In the genomic region with DNA sequence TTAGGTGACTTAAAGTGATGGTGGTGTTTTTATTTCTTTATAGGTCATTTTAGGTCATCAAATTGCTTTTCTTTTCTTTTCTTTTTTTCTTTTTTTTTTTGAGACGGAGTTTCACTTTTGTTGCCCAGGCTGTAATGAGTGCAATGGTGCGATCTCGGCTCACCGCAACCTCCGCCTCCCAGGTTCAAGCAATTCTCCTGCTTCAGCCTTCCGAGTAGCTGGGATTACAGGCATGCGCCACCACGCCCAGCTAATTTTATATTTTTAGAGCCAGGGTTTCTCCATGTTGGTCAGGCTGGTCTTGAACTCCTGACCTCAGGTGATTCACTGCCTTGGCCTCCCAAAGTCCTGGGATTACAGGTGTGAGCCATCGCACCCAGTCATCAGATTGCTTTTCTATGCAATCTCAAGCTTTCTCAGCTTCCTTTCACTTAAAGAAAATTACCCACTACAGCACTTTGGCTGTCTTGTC, we compare ENCODE assay signal across 8 cellular contexts. TPM values are rescaled to one million over a fixed set of nuclear protein-coding genes. Genes with fewer than 3 reads are reported as not detected.
DNase-seq lines count a peak whose midpoint lies in the region; ATAC-seq, FAIRE-seq and TF ChIP-seq lines count a peak whose summit lies in the region.
"Not testable (repeated sequence)": the region's sequence is repeated elsewhere in the genome, so short reads cannot be mapped to it uniquely, and the experiment has no call there.

No MANE protein-coding gene starts in this region.

- WGBS in SK-N-SH (ENCODE audit: low lambda C conversion rate) = 93% methylated on average over 9 of the region's 9 CpGs
- 98% methylated on average over 6 of the region's 9 CpGs for WGBS in GM12878 (ENCODE audit: insufficient coverage, insufficient replicate concordance, low lambda C conversion rate, missing lambda C conversion rate)

- TF ChIP-seq CTCF in SK-N-SH (IDR thresholded peaks at IDR 0.05); GM12878 (IDR thresholded peaks at IDR 0.05 in 2 of 3, conservative IDR thresholded peaks at IDR 0.05 in 1 of 3; ENCODE audit: control insufficient read depth in 2 of 3, extremely low read depth in 1 of 3, insufficient read depth in 1 of 3, low read depth in 3 of 3, low read length in 3 of 3); fibroblast of lung (conservative IDR thresholded peaks at IDR 0.05 in 1 of 2, IDR thresholded peaks at IDR 0.05 in 1 of 2; ENCODE audit: low read depth in 1 of 2, low read length in 2 of 2): not testable (repeated sequence)

- H3K9me3 Mint-ChIP-seq in CD4-positive, alpha-beta memory T cell; activated T-cell treated with anti-CD3 and anti-CD28 coated beads, Interleukin-2, amount 50 U/mL, for 24 hours; naive thymus-derived CD4-positive, alpha-beta T cell: not testable (repeated sequence)

- not testable (repeated sequence) for FAIRE-seq in GM12878 (lab: Jason Lieb, UNC)

- RAD21 ChIA-PET in GM12878 (lab: Charles Lee; ENCODE audit: unreplicated experiment) = interaction anchor here (0.6 to 2.0 kb wide), 2 partner anchors 14 to 60 kb away, joined by 4 to 6 read pairs; no protein-coding TSS in a partner anchor

- DNase-seq in CD4-positive, alpha-beta memory T cell; SK-N-SH; activated T-cell treated with anti-CD3 and anti-CD28 coated beads, Interleukin-2, amount 50 U/mL, for 24 hours; GM12878 (ENCODE audit: low read depth, low spot score); naive thymus-derived CD4-positive, alpha-beta T cell: not testable (repeated sequence)
- DNase-seq in HT1080 (ENCODE audit: low read depth) = peak; percentile 79
- DNase-seq in fibroblast of lung (ENCODE audit: low read depth in 2 of 2) = peak in 1 of 2 donors; percentile 33

- not testable (repeated sequence) for BruUV-seq in GM12878 (replicated peaks; lab: Mats Ljungman, UMichigan)

- not testable (repeated sequence) for H3K9ac ChIP-seq in SK-N-SH; GM12878 (ENCODE audit: control insufficient read depth, insufficient read depth, low read length); fibroblast of lung (ENCODE audit: insufficient read depth, low read length); skeletal muscle satellite cell (ENCODE audit: low read depth, low read length)

- CTCF ChIA-PET in CD4-positive, alpha-beta memory T cell (lab: Charles Lee; ENCODE audit: partially characterized antibody) = interaction anchor here (0.7 kb wide), 1 partner anchor 17 kb away, joined by 3 read pairs; no protein-coding TSS in a partner anchor
- CTCF ChIA-PET in SK-N-SH (lab: Yijun Ruan, JAX); naive thymus-derived CD4-positive, alpha-beta T cell (lab: Charles Lee): not testable (repeated sequence)
- CTCF ChIA-PET in GM12878 (lab: Yijun Ruan, JAX) = interaction anchor here (1.0 to 2.5 kb wide), 4 partner anchors 8 to 59 kb away, joined by 3 to 11 read pairs (median 4); no protein-coding TSS in a partner anchor

- not testable (repeated sequence) for H3K36me3 ChIP-seq in CD4-positive, alpha-beta memory T cell (ENCODE audit: insufficient read depth, low read length); GM12878 (ENCODE audit: control insufficient read depth in 2 of 2, insufficient read depth in 2 of 2, low read length in 1 of 2); fibroblast of lung (ENCODE audit: control insufficient read depth, insufficient read depth, low read length); naive thymus-derived CD4-positive, alpha-beta T cell (ENCODE audit: control insufficient read depth in 2 of 3, insufficient read depth in 3 of 3, low read length in 3 of 3)
- H3K36me3 ChIP-seq in SK-N-SH (replicated peaks in 1 of 2; ENCODE audit: control insufficient read depth in 1 of 2, insufficient read depth in 2 of 2, low read length in 1 of 2) = peaks cover 27 to 51% of the 10 kb centered on the region in 2 experiments
- H3K36me3 ChIP-seq in skeletal muscle satellite cell (ENCODE audit: insufficient read depth, low read length) = peaks cover 11% of the 10 kb centered on the region

- not testable (repeated sequence) for H3K9me2 ChIP-seq in SK-N-SH

- peak overlapping the region; percentile 13 to 71 (median 43) for H3K4me3 Mint-ChIP-seq in CD4-positive, alpha-beta memory T cell
- H3K4me3 Mint-ChIP-seq in activated T-cell treated with anti-CD3 and anti-CD28 coated beads, Interleukin-2, amount 50 U/mL, for 24 hours = peak overlapping the region; percentile 6
- peak overlapping the region in 9 of 10 donors; percentile 26 to 93 (median 33) for H3K4me3 Mint-ChIP-seq in naive thymus-derived CD4-positive, alpha-beta T cell

- H3K27ac Mint-ChIP-seq in CD4-positive, alpha-beta memory T cell = peak overlapping the region in 6 of 7 donors; percentile 15 to 72 (median 38)
- H3K27ac Mint-ChIP-seq in activated T-cell treated with anti-CD3 and anti-CD28 coated beads, Interleukin-2, amount 50 U/mL, for 24 hours = peak overlapping the region; percentile 84
- peak overlapping the region in 4 of 9 donors; percentile 9 to 87 (median 19) for H3K27ac Mint-ChIP-seq in naive thymus-derived CD4-positive, alpha-beta T cell

- H3K4me1 ChIP-seq in CD4-positive, alpha-beta memory T cell (ENCODE audit: insufficient read depth, low read length) = peaks cover 94% of the 10 kb centered on the region
- H3K4me1 ChIP-seq in SK-N-SH (ENCODE audit: control insufficient read depth in 1 of 2, insufficient read depth in 2 of 2, low read depth in 1 of 2, low read length in 1 of 2) (peaks cover 6 to 22% of the 10 kb centered on the region in 2 experiments; a peak in 3 of 4 replicates), skeletal muscle satellite cell (ENCODE audit: control insufficient read depth, insufficient read depth, low read length) (peaks cover 30% of the 10 kb centered on the region)
- not testable (repeated sequence) for H3K4me1 ChIP-seq in GM12878 (ENCODE audit: control insufficient read depth, insufficient read depth, low read length); fibroblast of lung (ENCODE audit: control insufficient read depth, extremely low read depth, insufficient read depth, low read length)
- peaks cover 67 to 74% of the 10 kb centered on the region in 2 donors for H3K4me1 ChIP-seq in naive thymus-derived CD4-positive, alpha-beta T cell (ENCODE audit: control insufficient read depth in 2 of 2, insufficient read depth in 2 of 2, low read length in 2 of 2)

- intact Hi-C loops in CD4-positive, alpha-beta memory T cell (cut with micrococcal nuclease) = loop anchor here (2.0 kb wide), 1 partner anchor 16 kb away; no protein-coding TSS in a partner anchor
- intact Hi-C loops in GM12878 (cut with micrococcal nuclease; ENCODE audit: unreplicated experiment) = not testable (repeated sequence)
- intact Hi-C loops in naive thymus-derived CD4-positive, alpha-beta T cell (cut with micrococcal nuclease) = loop anchor here in 1 of 2 donors (1.0 kb wide), 2 partner anchors 8 to 13 kb away; no protein-coding TSS in a partner anchor

- not testable (repeated sequence) for H3K27ac ChIP-seq in CD4-positive, alpha-beta memory T cell (ENCODE audit: low read depth, low read length); GM12878 (ENCODE audit: control insufficient read depth, insufficient read depth); naive thymus-derived CD4-positive, alpha-beta T cell (ENCODE audit: low read depth, low read length)
- peak overlapping the region in 1 of 2 experiments; percentile 3; a peak in 1 of 4 replicates for H3K27ac ChIP-seq in SK-N-SH (ENCODE audit: low read depth in 2 of 2, low read length in 1 of 2)
- peak overlapping the region; percentile 4 for H3K27ac ChIP-seq in fibroblast of lung (ENCODE audit: insufficient read depth, low read length)

- not testable (repeated sequence) for H3K4me3 ChIP-seq in CD4-positive, alpha-beta memory T cell (ENCODE audit: low read length in 2 of 2); SK-N-SH (ENCODE audit: low read depth in 2 of 2, low read length in 1 of 2); GM12878; fibroblast of lung (replicated peaks in 1 of 4; ENCODE audit: control extremely low read depth in 1 of 4, insufficient read depth in 1 of 4, low read depth in 3 of 4, low read length in 4 of 4); naive thymus-derived CD4-positive, alpha-beta T cell (ENCODE audit: low read length); skeletal muscle satellite cell (ENCODE audit: low read length)

- TF ChIP-seq POLR2A in GM12878 (IDR thresholded peaks at IDR 0.05; ENCODE audit: low read depth, low read length) = not testable (repeated sequence)

- not testable (repeated sequence) for TF ChIP-seq EP300 in SK-N-SH (IDR thresholded peaks at IDR 0.05; ENCODE audit: borderline replicate concordance in 1 of 2, low read depth in 1 of 2, low read length in 1 of 2); GM12878 (IDR thresholded peaks at IDR 0.05; ENCODE audit: borderline replicate concordance in 1 of 2, control insufficient read depth in 1 of 2, low read depth in 2 of 2, low read length in 2 of 2)

- POLR2A ChIA-PET in CD4-positive, alpha-beta memory T cell (lab: Charles Lee; ENCODE audit: partially characterized antibody) = interaction anchor here (0.6 to 11.0 kb wide), 4 partner anchors 11 to 30 kb away, joined by 3 to 114 read pairs (median 8); a partner anchor contains a TSS
- POLR2A ChIA-PET in SK-N-SH (lab: Yijun Ruan, JAX) = not testable (repeated sequence)
- POLR2A ChIA-PET in GM12878 (lab: Charles Lee) = interaction anchor here (0.6 kb wide), 1 partner anchor 734 kb away, joined by 3 read pairs; no protein-coding TSS in a partner anchor
- POLR2A ChIA-PET in naive thymus-derived CD4-positive, alpha-beta T cell (lab: Charles Lee) = interaction anchor here (1.4 to 1.9 kb wide), 3 partner anchors 13 to 31 kb away, joined by 3 to 6 read pairs (median 3); a partner anchor contains a TSS

- H4K20me1 ChIP-seq in SK-N-SH (ENCODE audit: insufficient read depth) = peaks cover 100% of the 10 kb centered on the region
- H4K20me1 ChIP-seq in GM12878 (ENCODE audit: control insufficient read depth, insufficient read depth) = not testable (repeated sequence)
- peaks cover 19% of the 10 kb centered on the region for H4K20me1 ChIP-seq in fibroblast of lung (ENCODE audit: control insufficient read depth, extremely low read depth, insufficient read depth, low read length)

- not testable (repeated sequence) for H2AFZ ChIP-seq in SK-N-SH (ENCODE audit: low read depth); GM12878 (ENCODE audit: control insufficient read depth, low read depth, low read length); fibroblast of lung (ENCODE audit: low read length)

- SMC1A ChIA-PET in GM12878 (lab: Charles Lee; ENCODE audit: uncharacterized antibody, unreplicated experiment) = interaction anchor here (0.6 to 7.6 kb wide), 4 partner anchors 8 to 15 kb away, joined by 3 to 54 read pairs (median 4); a partner anchor contains a TSS

- H3K27me3 ChIP-seq in CD4-positive, alpha-beta memory T cell (ENCODE audit: insufficient read depth, low read length); SK-N-SH (ENCODE audit: insufficient read depth); GM12878 (replicated peaks in 1 of 2; ENCODE audit: control insufficient read depth in 2 of 2, insufficient read depth in 2 of 2, low read length in 1 of 2); fibroblast of lung (ENCODE audit: control insufficient read depth, insufficient read depth, low read length); naive thymus-derived CD4-positive, alpha-beta T cell (ENCODE audit: control insufficient read depth in 2 of 2, insufficient read depth in 2 of 2, low read length in 2 of 2); skeletal muscle satellite cell (ENCODE audit: control insufficient read depth, insufficient read depth, low read length): not testable (repeated sequence)

- not testable (repeated sequence) for H3K27me3 Mint-ChIP-seq in CD4-positive, alpha-beta memory T cell; activated T-cell treated with anti-CD3 and anti-CD28 coated beads, Interleukin-2, amount 50 U/mL, for 24 hours; naive thymus-derived CD4-positive, alpha-beta T cell

- TF ChIP-seq RAD21 in SK-N-SH (IDR thresholded peaks at IDR 0.05; ENCODE audit: low read length); GM12878 (IDR thresholded peaks at IDR 0.05; ENCODE audit: insufficient read depth, low read depth, low read length): not testable (repeated sequence)

- H3F3A ChIP-seq in SK-N-SH (replicated peaks; ENCODE audit: insufficient read depth) = peaks cover 31% of the 10 kb centered on the region

- peaks cover 100% of the 10 kb centered on the region for H3K79me2 ChIP-seq in SK-N-SH (ENCODE audit: insufficient read depth)
- H3K79me2 ChIP-seq in GM12878 (ENCODE audit: control insufficient read depth, insufficient read depth, low read length) = peaks cover 99% of the 10 kb centered on the region
- H3K79me2 ChIP-seq in fibroblast of lung (ENCODE audit: control insufficient read depth, insufficient read depth, low read length) = peaks cover 100% of the 10 kb centered on the region

- not testable (repeated sequence) for ATAC-seq in GM12878; naive thymus-derived CD4-positive, alpha-beta T cell

- in situ Hi-C loops in GM12878 (cut with MboI) = not testable (repeated sequence)

- H3K4me1 Mint-ChIP-seq in CD4-positive, alpha-beta memory T cell = peaks cover 56 to 84% (median 66%) of the 10 kb centered on the region in 4 donors
- peaks cover 82% of the 10 kb centered on the region for H3K4me1 Mint-ChIP-seq in activated T-cell treated with anti-CD3 and anti-CD28 coated beads, Interleukin-2, amount 50 U/mL, for 24 hours (ENCODE audit: low read depth)
- peaks cover 53 to 94% (median 81%) of the 10 kb centered on the region in 7 donors for H3K4me1 Mint-ChIP-seq in naive thymus-derived CD4-positive, alpha-beta T cell

- H3K9me3 ChIP-seq in CD4-positive, alpha-beta memory T cell (ENCODE audit: control insufficient read depth in 1 of 2, low read length in 2 of 2); SK-N-SH; GM12878 (replicated peaks; ENCODE audit: control insufficient read depth, insufficient read depth, low read length); fibroblast of lung (ENCODE audit: control insufficient read depth, insufficient read depth, low read depth, low read length); naive thymus-derived CD4-positive, alpha-beta T cell (ENCODE audit: control insufficient read depth in 2 of 3, low read length in 3 of 3); skeletal muscle satellite cell (replicated peaks; ENCODE audit: low read length): not testable (repeated sequence)

- H3K4me2 ChIP-seq in SK-N-SH (peak overlapping the region; percentile 12; the same call in 1 of the 2 replicates), fibroblast of lung (ENCODE audit: extremely low read depth, insufficient read depth, low read length) (peak overlapping the region; percentile 15), skeletal muscle satellite cell (ENCODE audit: low read length) (peak overlapping the region; percentile 3)
- not testable (repeated sequence) for H3K4me2 ChIP-seq in GM12878 (ENCODE audit: control insufficient read depth, insufficient read depth)

- H3K36me3 Mint-ChIP-seq in CD4-positive, alpha-beta memory T cell = peaks cover 23 to 50% of the 10 kb centered on the region in 2 donors
- peaks cover 71% of the 10 kb centered on the region for H3K36me3 Mint-ChIP-seq in activated T-cell treated with anti-CD3 and anti-CD28 coated beads, Interleukin-2, amount 50 U/mL, for 24 hours (ENCODE audit: low read depth)
- H3K36me3 Mint-ChIP-seq in naive thymus-derived CD4-positive, alpha-beta T cell = peaks cover 0 to 22% (median 7%) of the 10 kb centered on the region in 5 donors

RNA-seq across cellular contexts. Expression of a gene that starts 17.2 kb away (rescaled TPM):
- 100 to 1,000 TPM; 228 to 255 TPM for total RNA-seq in CD4-positive, alpha-beta memory T cell
- 100 to 1,000 TPM; 377 to 419 TPM for polyA plus RNA-seq in CD4-positive, alpha-beta memory T cell
- 124 and 175 TPM in 2 replicates for total RNA-seq in HT1080 (2014; rRNA removed; shearing (Covaris generic))
- 140 and 186 TPM in 2 replicates for polyA plus RNA-seq in HT1080 (2015; cell fraction: cytosol; rRNA removed)
- polyA plus RNA-seq in HT1080 (2015; cell fraction: nucleus; rRNA removed) = 487 and 549 TPM in 2 replicates
- polyA plus RNA-seq in SK-N-SH (2012; rRNA removed) (40.4 and 63.6 TPM in 2 replicates), GM12878 (2011; rRNA removed) (230 and 407 TPM in 2 replicates), GM12878 (2014; fragmentation: Illumina TruSeq; extraction: Trizol) (276 and 414 TPM in 2 replicates), GM12878 (2014; fragmentation: Nextera tagmentation; extraction: Ambion mirVana) (100 to 1,000 TPM; 149 to 187 TPM), GM12878 (2014; rRNA removed) (194 and 201 TPM in 2 replicates), GM12878 (2016; fragmentation: Nextera tagmentation; extraction: Ambion mirVana) (100 to 1,000 TPM; 347 to 380 TPM), fibroblast of lung (167 and 175 TPM in 2 replicates)
- 56.7 and 71.8 TPM in 2 replicates for polyA plus RNA-seq in SK-N-SH (2012; cell fraction: cytosol; rRNA removed)
- polyA plus RNA-seq in SK-N-SH (2012; cell fraction: nucleus; rRNA removed) = 40.2 and 90.8 TPM in 2 replicates
- total RNA-seq in GM12878 (2013; cell fraction: nucleolus; rRNA removed) = 599 and 630 TPM in 2 replicates
- total RNA-seq in GM12878 (2014; rRNA removed) (134 and 173 TPM in 2 replicates), GM12878 (2014; rRNA removed; fragmentation: Illumina TruSeq; extraction: Trizol) (394 and 401 TPM in 2 replicates), GM12878 (2021) (180 and 213 TPM in 2 replicates), fibroblast of lung (183 and 275 TPM in 2 replicates)
- polyA plus RNA-seq in GM12878 (2011; ENCODE audit: low read depth) = 70.2 TPM
- polyA plus RNA-seq in GM12878 (2011; cell fraction: cytosol; rRNA removed) = 102 and 125 TPM in 2 replicates
- polyA plus RNA-seq in GM12878 (2011; cell fraction: nucleus; rRNA removed) = 123 and 141 TPM in 2 replicates
- polyA plus RNA-seq in GM12878 (2012) = 146 and 152 TPM in 2 replicates
- polyA minus RNA-seq in GM12878 (2011; rRNA and poly(A)+ RNA removed) = 284 and 298 TPM in 2 replicates
- 79.1 and 117 TPM in 2 replicates for polyA minus RNA-seq in GM12878 (2011; cell fraction: cytosol; rRNA and poly(A)+ RNA removed)
- 110 and 161 TPM in 2 replicates for polyA minus RNA-seq in GM12878 (2011; cell fraction: nucleus; rRNA and poly(A)+ RNA removed)
- 175 and 191 TPM in 2 replicates for polyA plus RNA-seq in fibroblast of lung (2012)
- polyA minus RNA-seq in fibroblast of lung (ENCODE audit: low replicate concordance) = 142 and 162 TPM in 2 replicates
- 100 to 1,000 TPM; 219 to 333 (median 274) TPM for total RNA-seq in naive thymus-derived CD4-positive, alpha-beta T cell
- 100 to 1,000 TPM; 313 to 379 TPM for polyA plus RNA-seq in naive thymus-derived CD4-positive, alpha-beta T cell
- 140 and 178 TPM in 2 replicates for total RNA-seq in skeletal muscle satellite cell (2012; rRNA removed)

RNA-seq across cellular contexts. Expression of a gene that starts 30.9 kb away (rescaled TPM):
- total RNA-seq in CD4-positive, alpha-beta memory T cell = 100 to 1,000 TPM; 109 to 112 TPM
- polyA plus RNA-seq in CD4-positive, alpha-beta memory T cell = 100 to 1,000 TPM; 309 to 503 TPM
- 56.4 and 86.9 TPM in 2 replicates for total RNA-seq in HT1080 (2014; rRNA removed; shearing (Covaris generic))
- 116 and 120 TPM in 2 replicates for polyA plus RNA-seq in HT1080 (2015; cell fraction: cytosol; rRNA removed)
- 47.2 and 47.3 TPM in 2 replicates for polyA plus RNA-seq in HT1080 (2015; cell fraction: nucleus; rRNA removed)
- polyA plus RNA-seq in SK-N-SH (2012; rRNA removed) (52.9 and 73.2 TPM in 2 replicates), GM12878 (2011; rRNA removed) (143 and 198 TPM in 2 replicates), GM12878 (2014; fragmentation: Illumina TruSeq; extraction: Trizol) (105 and 125 TPM in 2 replicates), GM12878 (2014; fragmentation: Nextera tagmentation; extraction: Ambion mirVana) (100 to 1,000 TPM; 100 to 113 TPM), GM12878 (2014; rRNA removed) (51.8 and 67.3 TPM in 2 replicates), GM12878 (2016; fragmentation: Nextera tagmentation; extraction: Ambion mirVana) (100 to 1,000 TPM; 153 to 154 TPM), fibroblast of lung (79.6 and 105 TPM in 2 replicates)
- 83.4 and 100 TPM in 2 replicates for polyA plus RNA-seq in SK-N-SH (2012; cell fraction: cytosol; rRNA removed)
- 22.7 and 35.1 TPM in 2 replicates for polyA plus RNA-seq in SK-N-SH (2012; cell fraction: nucleus; rRNA removed)
- 42.6 and 50.2 TPM in 2 replicates for total RNA-seq in GM12878 (2013; cell fraction: nucleolus; rRNA removed)
- total RNA-seq in GM12878 (2014; rRNA removed) (49.9 and 55.2 TPM in 2 replicates), GM12878 (2014; rRNA removed; fragmentation: Illumina TruSeq; extraction: Trizol) (57.6 and 58.4 TPM in 2 replicates), GM12878 (2021) (60.5 and 71.1 TPM in 2 replicates), fibroblast of lung (59.0 and 68.1 TPM in 2 replicates)
- 70.0 TPM for polyA plus RNA-seq in GM12878 (2011; ENCODE audit: low read depth)
- 55.0 and 60.8 TPM in 2 replicates for polyA plus RNA-seq in GM12878 (2011; cell fraction: cytosol; rRNA removed)
- polyA plus RNA-seq in GM12878 (2011; cell fraction: nucleus; rRNA removed) = 32.5 and 35.7 TPM in 2 replicates
- polyA plus RNA-seq in GM12878 (2012) = 95.1 and 144 TPM in 2 replicates
- 35.6 and 57.1 TPM in 2 replicates for polyA minus RNA-seq in GM12878 (2011; rRNA and poly(A)+ RNA removed)
- polyA minus RNA-seq in GM12878 (2011; cell fraction: cytosol; rRNA and poly(A)+ RNA removed) = 26.6 and 28.4 TPM in 2 replicates
- 12.2 and 16.5 TPM in 2 replicates for polyA minus RNA-seq in GM12878 (2011; cell fraction: nucleus; rRNA and poly(A)+ RNA removed)
- 52.0 and 69.1 TPM in 2 replicates for polyA plus RNA-seq in fibroblast of lung (2012)
- 2.3 and 2.4 TPM in 2 replicates for polyA minus RNA-seq in fibroblast of lung (ENCODE audit: low replicate concordance)
- 100 to 1,000 TPM in 3 of 5 experiments, 10 to 100 TPM in 2; 88.8 to 121 (median 106) TPM for total RNA-seq in naive thymus-derived CD4-positive, alpha-beta T cell
- 100 to 1,000 TPM; 374 to 417 TPM for polyA plus RNA-seq in naive thymus-derived CD4-positive, alpha-beta T cell
- total RNA-seq in skeletal muscle satellite cell (2012; rRNA removed) = 40.3 and 48.3 TPM in 2 replicates
